ENCODE assay signal across 1 cellular context in genomic region chr19:7395360-7395781, GRCh38.
TF ChIP-seq lines count a peak whose summit lies in the region.

No MANE protein-coding gene starts in this region.

TF ChIP-seq in GM23338, 12 proteins besides CTCF, POLR2A, EP300 and RAD21 (continued from another document):
- TF ChIP-seq ETS1 (IDR thresholded peaks at IDR 0.05) (no peak), ZNF114 (CRISPR knock-in tag; IDR thresholded peaks at IDR 0.05) (no peak), EZH2phosphoT487 (IDR thresholded peaks at IDR 0.05; ENCODE audit: unreplicated experiment) (no peak), STAT1 (IDR thresholded peaks at IDR 0.05; ENCODE audit: unreplicated experiment) (no peak)
